Comparison of ENCODE assay signal across 17 cellular contexts in genomic region chr4:87908341-87908740, GRCh38.
A peak's percentile ranks its signal among the peaks of the same experiment; 100 is the strongest.
DNase-seq lines count a peak whose midpoint lies in the region; ATAC-seq and TF ChIP-seq lines count a peak whose summit lies in the region.
"Had no signal": no experiment of that assay in that cellular context is flagged by ENCODE, and none has a peak within 500 bp of the region (broad histone marks: within the 10 kb centered on the region; RNA-seq: fewer than 3 reads in every experiment).

No MANE protein-coding gene starts in this region.

- H3K4me3 Mint-ChIP-seq in mesothelial cell of epicardium (no peak overlapping the region), type B pancreatic cell (peak overlapping the region; percentile 53)
- no peak overlapping the region for H3K4me3 Mint-ChIP-seq in CD4-positive, alpha-beta T cell
- H3K4me3 Mint-ChIP-seq: CD14-positive monocyte; CD4-positive, CD25-positive, alpha-beta regulatory T cell; CD8-positive, alpha-beta T cell had no signal

- ATAC-seq in GM19395 (IDR thresholded peaks at IDR 0.05; ENCODE audit: unreplicated experiment) = no peak
- ATAC-seq in CD4-positive, alpha-beta T cell (ENCODE audit: poor library complexity) = no peak
- ATAC-seq: CD8-positive, alpha-beta T cell had no signal

- H3K27me3 ChIP-seq in hepatocyte (no peaks in the 10 kb centered on the region), suprapubic skin (peaks cover under 1% of the 10 kb centered on the region)
- no peaks in the 10 kb centered on the region for H3K27me3 ChIP-seq in CD4-positive, alpha-beta T cell (ENCODE audit: control insufficient read depth, insufficient read depth, low read length)
- H3K27me3 ChIP-seq: BE2C, BLaER1 had no signal

- 79% methylated on average over 1 of the region's 1 CpG for WGBS in hepatocyte (ENCODE audit: low lambda C conversion rate, missing lambda C conversion rate)
- whole genome bisulfite sequencing in suprapubic skin = 51% methylated on average over 1 of the region's 1 CpG

- H3K36me3 ChIP-seq in hepatocyte (replicated peaks; ENCODE audit: insufficient read depth, low read depth) (no peaks in the 10 kb centered on the region), suprapubic skin (no peaks in the 10 kb centered on the region)
- H3K36me3 ChIP-seq: BE2C, BLaER1 had no signal

- POLR2A ChIA-PET in CD4-positive, alpha-beta T cell (lab: Charles Lee) = no interaction called here

- no peak overlapping the region for H3K4me2 ChIP-seq in hepatocyte
- H3K4me2 ChIP-seq: BLaER1 had no signal

- intact Hi-C loops in CD4-positive, alpha-beta T cell (cut with DNase I, micrococcal nuclease) = no loop called here

- no peaks in the 10 kb centered on the region for H4K20me1 ChIP-seq in hepatocyte (ENCODE audit: insufficient read depth, poor library complexity, severe bottlenecking)
- H4K20me1 ChIP-seq: BLaER1 had no signal

- H3K4me3 ChIP-seq in hepatocyte = no peak overlapping the region
- no peak overlapping the region for H3K4me3 ChIP-seq in suprapubic skin
- H3K4me3 ChIP-seq: BLaER1 had no signal

- H2AFZ ChIP-seq in hepatocyte = no peak overlapping the region

- H3K4me1 Mint-ChIP-seq in mesothelial cell of epicardium (peaks cover 64% of the 10 kb centered on the region), type B pancreatic cell (ENCODE audit: unreplicated experiment) (peaks cover 27% of the 10 kb centered on the region)
- H3K4me1 Mint-ChIP-seq in CD4-positive, alpha-beta T cell (ENCODE audit: low read depth) = no peaks in the 10 kb centered on the region
- H3K4me1 Mint-ChIP-seq: CD4-positive, CD25-positive, alpha-beta regulatory T cell had no signal

- TF ChIP-seq CTCF in hepatocyte (IDR thresholded peaks at IDR 0.05; ENCODE audit: poor library complexity) (no peak), mesothelial cell of epicardium (IDR thresholded peaks at IDR 0.05; ENCODE audit: unreplicated experiment) (no peak), type B pancreatic cell (conservative IDR thresholded peaks at IDR 0.05) (no peak), suprapubic skin (IDR thresholded peaks at IDR 0.05) (no peak)
- TF ChIP-seq CTCF in CD4-positive, alpha-beta T cell (IDR thresholded peaks at IDR 0.05) = no peak

- H3K9me3 Mint-ChIP-seq in mesothelial cell of epicardium = no peaks in the 10 kb centered on the region
- H3K9me3 Mint-ChIP-seq in type B pancreatic cell = peaks cover 7% of the 10 kb centered on the region
- H3K9me3 Mint-ChIP-seq in CD4-positive, alpha-beta T cell = no peaks in the 10 kb centered on the region
- H3K9me3 Mint-ChIP-seq: CD14-positive monocyte; CD4-positive, CD25-positive, alpha-beta regulatory T cell; CD8-positive, alpha-beta T cell had no signal

- no peak for TF ChIP-seq EP300 in suprapubic skin (IDR thresholded peaks at IDR 0.05)

- H3K27me3 Mint-ChIP-seq in mesothelial cell of epicardium (ENCODE audit: low read depth) (no peaks in the 10 kb centered on the region), type B pancreatic cell (no peaks in the 10 kb centered on the region)
- H3K27me3 Mint-ChIP-seq in CD4-positive, alpha-beta T cell = peaks cover 43% of the 10 kb centered on the region

- H3K27ac ChIP-seq in hepatocyte (peak overlapping the region; percentile 33), suprapubic skin (no peak overlapping the region)
- no peak overlapping the region for H3K27ac ChIP-seq in CD4-positive, alpha-beta T cell (ENCODE audit: low read depth, low read length)
- H3K27ac ChIP-seq: BLaER1 had no signal

- H3K36me3 Mint-ChIP-seq in mesothelial cell of epicardium = peaks cover 1% of the 10 kb centered on the region
- peaks cover 3% of the 10 kb centered on the region for H3K36me3 Mint-ChIP-seq in type B pancreatic cell
- H3K36me3 Mint-ChIP-seq in CD4-positive, alpha-beta T cell (ENCODE audit: low read depth) = no peaks in the 10 kb centered on the region
- H3K36me3 Mint-ChIP-seq: CD14-positive monocyte; CD4-positive, CD25-positive, alpha-beta regulatory T cell; CD8-positive, alpha-beta T cell had no signal

- no peaks in the 10 kb centered on the region for H3K79me2 ChIP-seq in hepatocyte

- DNase-seq in hepatocyte (ENCODE audit: low spot score) = no peak
- DNase-seq in mesothelial cell of epicardium (ENCODE audit: low spot score in 2 of 2, unreplicated experiment in 2 of 2) = no peak
- no peak for DNase-seq in type B pancreatic cell (ENCODE audit: extremely low spot score, unreplicated experiment)
- DNase-seq in suprapubic skin (ENCODE audit: low spot score in 2 of 2) = no peak
- no peak for DNase-seq in CD4-positive, alpha-beta T cell
- DNase-seq: 8988T; ACHN; BE2C; C1 segment of cervical spinal cord; Calu3; CD4-positive, CD25-positive, alpha-beta regulatory T cell; CD8-positive, alpha-beta T cell; DMS79 treated with DMSO at 0.1 percent for 48 hours; GF-D8 had no signal

- no peak for TF ChIP-seq POLR2A in suprapubic skin (IDR thresholded peaks at IDR 0.05)

- no peaks in the 10 kb centered on the region for H3K9me3 ChIP-seq in hepatocyte (ENCODE audit: low read depth)
- H3K9me3 ChIP-seq in suprapubic skin = no peaks in the 10 kb centered on the region
- no peaks in the 10 kb centered on the region for H3K9me3 ChIP-seq in CD4-positive, alpha-beta T cell (ENCODE audit: control insufficient read depth, low read length)
- H3K9me3 ChIP-seq: BE2C, BLaER1 had no signal

- peaks cover 9% of the 10 kb centered on the region for H3K4me1 ChIP-seq in hepatocyte (ENCODE audit: insufficient read depth)
- peaks cover 3% of the 10 kb centered on the region for H3K4me1 ChIP-seq in suprapubic skin

- CTCF ChIA-PET in CD4-positive, alpha-beta T cell (lab: Charles Lee) = no interaction called here

- H3K9me2 ChIP-seq in hepatocyte (replicated peaks; ENCODE audit: insufficient read depth) = no peaks in the 10 kb centered on the region

- H3K27ac Mint-ChIP-seq in mesothelial cell of epicardium (peak overlapping the region; percentile 78), type B pancreatic cell (peak overlapping the region; percentile 93)
- H3K27ac Mint-ChIP-seq in CD4-positive, alpha-beta T cell = no peak overlapping the region
- H3K27ac Mint-ChIP-seq: CD14-positive monocyte; CD4-positive, CD25-positive, alpha-beta regulatory T cell; CD8-positive, alpha-beta T cell had no signal
